Comparison of ENCODE assay signal across 1 cellular context in genomic region chr18:24138281-24138883, GRCh38.
TF ChIP-seq lines count a peak whose summit lies in the region.

No MANE protein-coding gene starts in this region.

TF ChIP-seq in GM12878, 131 proteins besides CTCF, POLR2A, EP300 and RAD21 (continued from another document):
- TF ChIP-seq ELK1 (IDR thresholded peaks at IDR 0.05; ENCODE audit: low read depth, low read length) (no peak), SKIL (IDR thresholded peaks at IDR 0.05; ENCODE audit: low read depth, poor library complexity, severe bottlenecking) (no peak), TARDBP (IDR thresholded peaks at IDR 0.05; ENCODE audit: borderline replicate concordance) (no peak), GABPA (IDR thresholded peaks at IDR 0.05; ENCODE audit: low read depth) (no peak)
